Comparison of ENCODE assay signal across 11 cellular contexts in the genomic region with DNA sequence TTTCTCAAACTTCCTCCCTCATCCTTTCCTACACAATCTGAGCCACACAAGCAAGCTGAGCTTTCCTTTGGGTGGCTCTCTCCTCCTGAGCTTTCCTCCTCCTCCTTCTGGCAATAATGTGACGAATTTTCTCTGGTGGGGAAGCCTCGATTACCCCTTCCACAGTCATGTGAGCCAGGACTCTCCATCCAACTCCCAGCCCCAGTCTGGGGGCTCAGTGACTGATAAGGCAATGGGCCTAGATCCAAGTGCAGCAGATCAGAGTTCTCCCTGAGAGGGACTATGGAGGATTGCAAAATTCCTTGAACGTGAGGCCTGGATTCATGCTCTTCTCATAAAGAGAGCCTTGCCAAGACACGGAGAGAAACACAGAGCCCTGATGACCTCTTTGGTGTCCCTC. TPM values are rescaled to one million over a fixed set of nuclear protein-coding genes. Genes with fewer than 3 reads are reported as not detected.
"Had no signal": no experiment of that assay in that cellular context is flagged by ENCODE, and none has a peak within 500 bp of the region (broad histone marks: within the 10 kb centered on the region; RNA-seq: fewer than 3 reads in every experiment).

No MANE protein-coding gene starts in this region.

- H2AFZ ChIP-seq: GM23248 had no signal

- H3K36me3 ChIP-seq: HAP-1 had no signal

- H3K27ac Mint-ChIP-seq: HFFc6 had no signal

- DNase-seq: GM23248, GOT3, H7, HFFc6, KBM-7 had no signal

- H3K9ac ChIP-seq: GM23248 had no signal

- H3K9me3 ChIP-seq: HAP-1 had no signal

- H3K4me1 ChIP-seq: HAP-1 had no signal

- H3K4me3 ChIP-seq: GM23248, HAP-1 had no signal

- H3K27ac ChIP-seq: GM23248, HL-60 had no signal

- ATAC-seq: HCT116, HepG2 had no signal

- H3K4me3 Mint-ChIP-seq: HFFc6 had no signal

RNA-seq across cellular contexts. Expression of gene TRIM67, which starts 31.3 kb away (rescaled TPM):
- total RNA-seq: GM23248, H4, H7, HepG2, HFFc6, HT1080 had no signal
- polyA plus RNA-seq: GM23248, HepG2 had no signal
